7 cellular contexts compared by ENCODE assay signal in the genomic region with DNA sequence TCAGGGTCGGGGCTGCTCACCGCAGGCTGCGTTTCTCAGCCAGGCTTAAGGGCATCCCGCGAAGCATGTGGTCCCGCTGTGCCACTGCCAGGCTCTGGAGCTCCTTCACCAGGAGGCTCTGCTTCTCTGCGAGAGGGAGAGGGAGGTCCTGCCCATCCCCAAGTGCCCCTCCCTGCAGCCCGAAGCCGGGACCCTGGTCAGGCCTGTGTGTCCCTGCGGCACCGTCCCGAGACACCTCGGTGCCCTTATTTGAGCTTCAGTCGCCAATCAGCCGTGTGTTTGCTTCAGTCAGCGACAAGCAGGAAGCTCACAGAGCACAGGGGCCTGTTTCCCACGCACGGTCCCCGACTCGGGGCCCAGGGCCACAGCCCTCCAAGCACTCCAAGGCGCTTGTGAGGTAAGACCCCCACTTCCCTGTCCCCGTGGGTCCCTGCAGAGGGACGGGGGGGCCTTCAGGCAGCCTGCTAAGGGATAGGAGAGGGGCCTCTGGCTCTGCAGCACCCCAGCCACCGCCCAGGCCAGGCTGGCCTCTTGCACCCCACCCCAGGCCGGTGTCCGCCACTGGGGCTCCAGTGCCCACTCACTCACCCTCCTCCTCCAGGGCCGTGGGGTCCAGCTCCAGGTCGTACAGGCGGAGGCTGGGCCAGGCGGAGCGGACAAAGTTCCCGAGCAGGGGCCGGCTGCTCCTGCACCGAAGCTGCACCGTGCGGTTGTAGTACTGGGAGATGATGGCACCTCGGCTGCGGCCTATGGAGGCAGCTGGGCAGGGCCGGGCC. TPM values are rescaled to one million over a fixed set of nuclear protein-coding genes. Genes with fewer than 3 reads are reported as not detected.
A peak's percentile ranks its signal among the peaks of the same experiment; 100 is the strongest.
DNase-seq lines count a peak whose midpoint lies in the region; TF ChIP-seq lines count a peak whose summit lies in the region.

No MANE protein-coding gene starts in this region.

- H3K4me1 ChIP-seq in SJCRH30 (peaks cover 25% of the 10 kb centered on the region), ovary (ENCODE audit: insufficient read depth) (no peaks in the 10 kb centered on the region)

- intact Hi-C loops in dendritic cell treated with granulocyte-macrophage colony-stimulating factor and Interleukin-4, amounts not matched to agents 40 ng/mL and 50 ng/mL, for 4 days (cut with micrococcal nuclease): loop anchor here (5.0 kb wide), 1 partner anchor 62 kb away; a partner anchor contains a TSS
- intact Hi-C loops in ovary (cut with DNase I): loop anchor here in 1 of 4 donors (10.0 kb wide), 1 partner anchor 249 kb away; a partner anchor contains a TSS

- H3K4me3 Mint-ChIP-seq in dendritic cell treated with granulocyte-macrophage colony-stimulating factor and Interleukin-4, amounts not matched to agents 40 ng/mL and 50 ng/mL, for 4 days: peak overlapping the region; percentile 59

- H3K27me3 ChIP-seq in SJCRH30: no peaks in the 10 kb centered on the region
- H3K27me3 ChIP-seq in MG63: no peaks in the 10 kb centered on the region
- no peaks in the 10 kb centered on the region for H3K27me3 ChIP-seq in ovary

- no peaks in the 10 kb centered on the region for H3K27me3 Mint-ChIP-seq in dendritic cell treated with granulocyte-macrophage colony-stimulating factor and Interleukin-4, amounts not matched to agents 40 ng/mL and 50 ng/mL, for 4 days

- H3K36me3 ChIP-seq in SJCRH30 (peaks cover 6% of the 10 kb centered on the region; the same call in 1 of the 2 replicates), MG63 (no peaks in the 10 kb centered on the region), ovary (no peaks in the 10 kb centered on the region)

- no peak for TF ChIP-seq EP300 in ovary (IDR thresholded peaks at IDR 0.05)

- H3K36me3 Mint-ChIP-seq in dendritic cell treated with granulocyte-macrophage colony-stimulating factor and Interleukin-4, amounts not matched to agents 40 ng/mL and 50 ng/mL, for 4 days (ENCODE audit: low read depth): peaks cover 85% of the 10 kb centered on the region

- H3K4me3 ChIP-seq in GM12875 (ENCODE audit: low read depth, low read length): peak overlapping the region; percentile 75
- H3K4me3 ChIP-seq in SJCRH30: no peak overlapping the region; the same call in 1 of the 2 replicates
- H3K4me3 ChIP-seq in skin epidermis: peak overlapping the region in 1 of 7 experiments; percentile 2
- no peak overlapping the region for H3K4me3 ChIP-seq in MG63
- H3K4me3 ChIP-seq in ovary: no peak overlapping the region

- WGBS in ovary, 3 donors: 78 to 85% (median 83%) methylated on average over 24 to 39 of the region's 39 CpGs

- DNase-seq in SJCRH30 (no peak), nucleus accumbens (lab: John Stamatoyannopoulos, UW) (no peak), MG63 (no peak), ovary (no peak)

- no peaks in the 10 kb centered on the region for H3K9me3 Mint-ChIP-seq in dendritic cell treated with granulocyte-macrophage colony-stimulating factor and Interleukin-4, amounts not matched to agents 40 ng/mL and 50 ng/mL, for 4 days

- H3K27ac ChIP-seq in SJCRH30: peak overlapping the region; percentile 24; the same call in 1 of the 2 replicates
- H3K27ac ChIP-seq in skin epidermis: peak overlapping the region in 18 of 21 experiments; percentile 21 to 98 (median 84)
- H3K27ac ChIP-seq in ovary: no peak overlapping the region

- TF ChIP-seq POLR2A in ovary (IDR thresholded peaks at IDR 0.05): no peak

- TF ChIP-seq CTCF in GM12875 (IDR thresholded peaks at IDR 0.05; ENCODE audit: borderline replicate concordance, insufficient read depth, low read depth, low read length): no peak
- no peak for TF ChIP-seq CTCF in ovary (IDR thresholded peaks at IDR 0.05)

- H3K4me1 Mint-ChIP-seq in dendritic cell treated with granulocyte-macrophage colony-stimulating factor and Interleukin-4, amounts not matched to agents 40 ng/mL and 50 ng/mL, for 4 days (ENCODE audit: low read depth): peaks cover 93% of the 10 kb centered on the region

- H3K9me3 ChIP-seq in SJCRH30 (replicated peaks) (no peaks in the 10 kb centered on the region), MG63 (no peaks in the 10 kb centered on the region), ovary (no peaks in the 10 kb centered on the region)

- peak overlapping the region; percentile 82 for H3K27ac Mint-ChIP-seq in dendritic cell treated with granulocyte-macrophage colony-stimulating factor and Interleukin-4, amounts not matched to agents 40 ng/mL and 50 ng/mL, for 4 days

RNA-seq across cellular contexts. Expression of a gene that starts 3.2 kb away (rescaled TPM):
- total RNA-seq in SJCRH30 (2014; rRNA removed; shearing (Covaris generic)): 18.8 and 23.2 TPM in 2 replicates
- 0.32 and 2.1 TPM in 2 replicates for total RNA-seq in MG63 (2014; rRNA removed; shearing (Covaris generic); ENCODE audit: low replicate concordance)
- 10 to 100 TPM in 4 of 7 donors, 1 to 10 TPM in 3; 7.2 to 26.8 (median 17.4) TPM for total RNA-seq in ovary
- polyA plus RNA-seq in ovary: 1 to 10 TPM; 1.2 to 7.2 TPM

RNA-seq across cellular contexts. Expression of a gene that starts 5.2 kb away (rescaled TPM):
- 0.28 and 0.30 TPM in 2 replicates for total RNA-seq in SJCRH30 (2014; rRNA removed; shearing (Covaris generic))
- not detected in 2 replicates for total RNA-seq in MG63 (2014; rRNA removed; shearing (Covaris generic); ENCODE audit: low replicate concordance)
- total RNA-seq in ovary: 1 to 10 TPM; 1.1 to 4.2 (median 2.4) TPM
- polyA plus RNA-seq in ovary: 1 to 10 TPM in 1 of 2 donors, under 1 TPM in 1; 0.94 to 2.9 TPM

RNA-seq across cellular contexts. Expression of a gene that starts 20.9 kb away (rescaled TPM):
- total RNA-seq in SJCRH30 (2014; rRNA removed; shearing (Covaris generic)): not detected in 2 replicates
- not detected in 2 replicates for total RNA-seq in MG63 (2014; rRNA removed; shearing (Covaris generic); ENCODE audit: low replicate concordance)
- total RNA-seq in ovary: 1 to 10 TPM in 1 of 7 donors, under 1 TPM in 1, not detected in 5; 0.10 to 1.8 TPM
- under 1 TPM in 1 of 2 donors, not detected in 1; 0.11 TPM for polyA plus RNA-seq in ovary

RNA-seq across cellular contexts. Expression of a gene that starts 43.1 kb away (rescaled TPM):
- 19.5 and 21.1 TPM in 2 replicates for total RNA-seq in SJCRH30 (2014; rRNA removed; shearing (Covaris generic))
- 41.3 and 73.2 TPM in 2 replicates for total RNA-seq in MG63 (2014; rRNA removed; shearing (Covaris generic); ENCODE audit: low replicate concordance)
- total RNA-seq in ovary: 10 to 100 TPM; 25.2 to 88.7 (median 45.8) TPM
- 10 to 100 TPM; 11.9 to 51.5 TPM for polyA plus RNA-seq in ovary

Comparison
In these comparisons a context has a peak if more than half of its experiments do, and no peak if none do; other contexts are left out.
1. H3K27ac ChIP-seq: peak in SJCRH30 (single experiment) and skin epidermis (18 of 21); none in ovary (0 of 2).